8 cellular contexts compared by ENCODE assay signal in the genomic region with DNA sequence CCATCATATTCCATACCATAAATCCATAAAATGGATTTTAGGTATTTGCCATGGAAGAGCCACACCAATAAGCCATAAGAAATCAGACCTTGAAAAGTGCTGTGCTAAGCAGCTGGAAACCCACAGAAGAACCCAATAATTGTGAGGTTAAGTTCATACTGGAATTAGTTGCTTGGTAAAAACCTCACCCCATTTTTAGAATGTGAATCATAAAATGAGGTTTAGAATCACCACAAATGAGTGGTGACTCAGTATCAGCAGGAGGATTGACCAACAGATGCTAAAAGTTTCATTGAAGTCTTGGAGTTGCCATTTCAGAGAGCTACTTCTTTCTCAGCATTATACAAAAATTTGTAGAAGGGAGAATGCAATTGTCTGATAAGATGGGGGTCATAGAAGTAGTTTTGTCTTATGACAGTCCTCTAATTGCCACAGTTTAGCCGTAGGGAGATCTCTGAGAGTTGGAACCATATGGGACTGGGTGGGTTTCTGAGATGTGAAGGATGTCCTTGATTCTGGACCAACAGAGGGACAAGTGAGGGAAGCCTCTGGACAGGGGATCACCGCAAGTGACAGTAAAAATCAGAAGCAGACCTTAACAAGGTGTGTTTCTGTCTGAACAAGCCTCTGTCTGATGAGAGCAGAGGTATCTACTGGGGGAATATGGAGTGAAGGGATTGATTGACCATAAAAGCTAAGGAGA. TPM values are rescaled to one million over a fixed set of nuclear protein-coding genes. Genes with fewer than 3 reads are reported as not detected.
DNase-seq lines count a peak whose midpoint lies in the region; ATAC-seq and TF ChIP-seq lines count a peak whose summit lies in the region.

No MANE protein-coding gene starts in this region.

- no peak for TF ChIP-seq POLR2A in NB4 (IDR thresholded peaks at IDR 0.05; ENCODE audit: extremely low read depth, insufficient read length)
- TF ChIP-seq POLR2A in vagina (IDR thresholded peaks at IDR 0.05): no peak

- no peaks in the 10 kb centered on the region for H3K9me3 ChIP-seq in vagina

- peaks cover 40% of the 10 kb centered on the region for H3K4me1 ChIP-seq in vagina

- peak overlapping the region; percentile 68 for H3K27ac ChIP-seq in vagina

- no peaks in the 10 kb centered on the region for H3K27me3 ChIP-seq in vagina

- no peak for DNase-seq in Right ventricle myocardium superior
- DNase-seq in cardiac septum (ENCODE audit: low spot score): no peak
- peak; percentile 72 for DNase-seq in NB4 (ENCODE audit: low read depth)
- peak; percentile 99 for DNase-seq in fibroblast of peridontal ligament (ENCODE audit: extremely low read depth)
- DNase-seq in vagina (ENCODE audit: extremely low spot score in 2 of 2): no peak
- no peak for DNase-seq in DMS 273 treated with DMSO at 0.1 percent for 48 hours (lab: John Stamatoyannopoulos, UW)
- no peak for DNase-seq in activated CD4-positive, alpha-beta T cell treated with anti-CD3 and anti-CD28 coated beads, Interleukin-2, amount 50 U/mL, for 48 hours
- DNase-seq in G401 (ENCODE audit: low spot score): no peak

- H3K36me3 ChIP-seq in vagina: no peaks in the 10 kb centered on the region

- H3K4me3 ChIP-seq in NB4 (ENCODE audit: low read depth, low read length): no peak overlapping the region
- no peak overlapping the region for H3K4me3 ChIP-seq in vagina

- ATAC-seq in Right ventricle myocardium superior (ENCODE audit: poor library complexity): peak; percentile 36

- intact Hi-C loops in Right ventricle myocardium superior (cut with DNase I) (no loop called here), cardiac septum (cut with DNase I) (no loop called here), vagina (cut with DNase I) (no loop called here)

- TF ChIP-seq CTCF in NB4 (IDR thresholded peaks at IDR 0.05; ENCODE audit: low read depth, low read length) (no peak), vagina (IDR thresholded peaks at IDR 0.05) (no peak)

- in situ Hi-C loops in G401 (cut with HindIII; ENCODE audit: low sequenced_read_pairs): no loop called here

RNA-seq across cellular contexts. Expression of gene STON2, which starts 1.4 kb away (rescaled TPM):
- total RNA-seq in Right ventricle myocardium superior (12.0 TPM), cardiac septum (5.7 TPM), vagina (39.8 TPM)
- 0.10 TPM in 1 of 2 replicates, not detected in the other for total RNA-seq in G401 (2014; rRNA removed; shearing (Covaris generic))

Comparison
In these comparisons a context has a peak if more than half of its experiments do, and no peak if none do; other contexts are left out.
1. DNase-seq: peak in NB4 (single experiment) and fibroblast of peridontal ligament (single experiment); none in Right ventricle myocardium superior (single experiment), cardiac septum (single experiment), vagina (0 of 2), DMS 273 treated with DMSO at 0.1 percent for 48 hours (single experiment), activated CD4-positive, alpha-beta T cell treated with anti-CD3 and anti-CD28 coated beads, Interleukin-2, amount 50 U/mL, for 48 hours (0 of 2) and G401 (single experiment).